In genomic region chr4:1722551-1723071, GRCh38 we compare ENCODE assay signal across 1 cellular context.
TF ChIP-seq lines count a peak whose summit lies in the region.

No MANE protein-coding gene starts in this region.

TF ChIP-seq in K562, 482 proteins besides CTCF, POLR2A, EP300 and RAD21:
- 0 out of 2 replicates have a peak, but pooled peaks have one; percentile 18 for TF ChIP-seq ZNF511 (CRISPR knock-in tag; IDR thresholded peaks at IDR 0.05)
- TF ChIP-seq SRSF3 (IDR thresholded peaks at IDR 0.05; ENCODE audit: insufficient read depth, low read length) = no peak
- TF ChIP-seq, protein P1, sequence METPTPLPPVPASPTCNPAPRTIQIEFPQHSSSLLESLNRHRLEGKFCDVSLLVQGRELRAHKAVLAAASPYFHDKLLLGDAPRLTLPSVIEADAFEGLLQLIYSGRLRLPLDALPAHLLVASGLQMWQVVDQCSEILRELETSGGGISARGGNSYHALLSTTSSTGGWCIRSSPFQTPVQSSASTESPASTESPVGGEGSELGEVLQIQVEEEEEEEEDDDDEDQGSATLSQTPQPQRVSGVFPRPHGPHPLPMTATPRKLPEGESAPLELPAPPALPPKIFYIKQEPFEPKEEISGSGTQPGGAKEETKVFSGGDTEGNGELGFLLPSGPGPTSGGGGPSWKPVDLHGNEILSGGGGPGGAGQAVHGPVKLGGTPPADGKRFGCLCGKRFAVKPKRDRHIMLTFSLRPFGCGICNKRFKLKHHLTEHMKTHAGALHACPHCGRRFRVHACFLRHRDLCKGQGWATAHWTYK (CRISPR knock-in tag; IDR thresholded peaks at IDR 0.05) = no peak
- TF ChIP-seq TEAD4 (IDR thresholded peaks at IDR 0.05; ENCODE audit: low read length) = no peak
- TF ChIP-seq TEAD4 (CRISPR knock-in tag; IDR thresholded peaks at IDR 0.05; ENCODE audit: borderline replicate concordance) = 0 out of 2 replicates have a peak, but pooled peaks have one; percentile 30
- TF ChIP-seq KDM5B (IDR thresholded peaks at IDR 0.05; ENCODE audit: insufficient replicate concordance, low read depth, low read length) = peak; percentile 12
- no peak for TF ChIP-seq BRCA1 (IDR thresholded peaks at IDR 0.05)
- 0 out of 2 replicates have a peak, but pooled peaks have one; percentile 31 for TF ChIP-seq BRCA1 (CRISPR knock-in tag; IDR thresholded peaks at IDR 0.05)
- no peak for TF ChIP-seq TSC22D4 (tag; IDR thresholded peaks at IDR 0.05)
- TF ChIP-seq ZC3H4 (CRISPR knock-in tag; IDR thresholded peaks at IDR 0.05; ENCODE audit: borderline replicate concordance) = 0 out of 2 replicates have a peak, but pooled peaks have one; percentile 50
- TF ChIP-seq STAG1 (CRISPR knock-in tag; IDR thresholded peaks at IDR 0.05; ENCODE audit: borderline replicate concordance) = 0 out of 2 replicates have a peak, but pooled peaks have one; percentile 13
